In genomic region chr7:102642691-102643090, GRCh38 we compare ENCODE assay signal across 8 cellular contexts. TPM values are rescaled to one million over a fixed set of nuclear protein-coding genes. Genes with fewer than 3 reads are reported as not detected.
DNase-seq lines count a peak whose midpoint lies in the region; ATAC-seq, FAIRE-seq and TF ChIP-seq lines count a peak whose summit lies in the region.
"Not testable (repeated sequence)": the region's sequence is repeated elsewhere in the genome, so short reads cannot be mapped to it uniquely, and the experiment has no call there.

Gene UPK3BL1, minus strand, starts transcription at chr7:102642791. Its CDS starts 50 bp downstream, at chr7:102642741.

- TF ChIP-seq CTCF in SK-N-SH (IDR thresholded peaks at IDR 0.05); endothelial cell (IDR thresholded peaks at IDR 0.05; ENCODE audit: unreplicated experiment); vagina (IDR thresholded peaks at IDR 0.05): not testable (repeated sequence)

- H3K4me3 Mint-ChIP-seq in activated naive CD8-positive, alpha-beta T cell treated with anti-CD3 and anti-CD28 coated beads for 36 hours; endothelial cell (ENCODE audit: unreplicated experiment): not testable (repeated sequence)

- not testable (repeated sequence) for H3K9me3 ChIP-seq in SK-N-SH; small intestine (ENCODE audit: control insufficient read depth, low read depth); vagina

- not testable (repeated sequence) for H3K36me3 Mint-ChIP-seq in activated naive CD8-positive, alpha-beta T cell treated with anti-CD3 and anti-CD28 coated beads for 36 hours; endothelial cell (ENCODE audit: low read depth, unreplicated experiment)

- H3K9ac ChIP-seq in SK-N-SH: not testable (repeated sequence)

- H3F3A ChIP-seq in SK-N-SH (replicated peaks; ENCODE audit: insufficient read depth): not testable (repeated sequence)

- not testable (repeated sequence) for TF ChIP-seq RAD21 in SK-N-SH (IDR thresholded peaks at IDR 0.05; ENCODE audit: low read length)

- H3K27ac ChIP-seq in SK-N-SH (ENCODE audit: low read depth in 2 of 2, low read length in 1 of 2); small intestine (ENCODE audit: low read depth in 1 of 2, low read length in 1 of 2); vagina: not testable (repeated sequence)

- POLR2A ChIA-PET in SK-N-SH (lab: Yijun Ruan, JAX): not testable (repeated sequence)

- H2AFZ ChIP-seq in SK-N-SH (ENCODE audit: low read depth): not testable (repeated sequence)

- FAIRE-seq in small intestine (lab: Jason Lieb, UNC): not testable (repeated sequence)

- H3K4me2 ChIP-seq in SK-N-SH: not testable (repeated sequence)

- not testable (repeated sequence) for H3K36me3 ChIP-seq in SK-N-SH (replicated peaks in 1 of 2; ENCODE audit: control insufficient read depth in 1 of 2, insufficient read depth in 2 of 2, low read length in 1 of 2); small intestine (ENCODE audit: control insufficient read depth in 2 of 2, insufficient read depth in 2 of 2, low read length in 2 of 2); vagina

- not testable (repeated sequence) for H3K27me3 ChIP-seq in SK-N-SH (ENCODE audit: insufficient read depth); small intestine (ENCODE audit: control insufficient read depth in 2 of 2, insufficient read depth in 2 of 2, low read length in 2 of 2); vagina

- ATAC-seq in left ventricle myocardium superior: peak; percentile 57

- not testable (repeated sequence) for H3K9me2 ChIP-seq in SK-N-SH

- H3K79me2 ChIP-seq in SK-N-SH (ENCODE audit: insufficient read depth): not testable (repeated sequence)

- CTCF ChIA-PET in SK-N-SH (lab: Yijun Ruan, JAX): not testable (repeated sequence)

- DNase-seq in Daoy (ENCODE audit: low read depth); SK-N-SH; activated naive CD8-positive, alpha-beta T cell treated with anti-CD3 and anti-CD28 coated beads for 36 hours; endothelial cell (ENCODE audit: low spot score); left ventricle myocardium superior; myocyte (ENCODE audit: low read depth); small intestine; vagina (ENCODE audit: extremely low spot score in 2 of 2): not testable (repeated sequence)

- H4K20me1 ChIP-seq in SK-N-SH (ENCODE audit: insufficient read depth): not testable (repeated sequence)

- no CpG with 5 or more reads among the region's 9 CpGs for WGBS in SK-N-SH (ENCODE audit: low lambda C conversion rate)
- WGBS in small intestine, 3 donors: no CpG with 5 or more reads among the region's 9 CpGs

- H3K4me1 Mint-ChIP-seq in activated naive CD8-positive, alpha-beta T cell treated with anti-CD3 and anti-CD28 coated beads for 36 hours; endothelial cell (ENCODE audit: unreplicated experiment): not testable (repeated sequence)

- not testable (repeated sequence) for H3K4me1 ChIP-seq in SK-N-SH (ENCODE audit: control insufficient read depth in 1 of 2, insufficient read depth in 2 of 2, low read depth in 1 of 2, low read length in 1 of 2); small intestine (ENCODE audit: control insufficient read depth in 2 of 2, insufficient read depth in 1 of 2, low read depth in 1 of 2, low read length in 1 of 2); vagina

- not testable (repeated sequence) for H3K9me3 Mint-ChIP-seq in activated naive CD8-positive, alpha-beta T cell treated with anti-CD3 and anti-CD28 coated beads for 36 hours; endothelial cell (ENCODE audit: unreplicated experiment)

- H3K4me3 ChIP-seq in SK-N-SH (ENCODE audit: low read depth in 2 of 2, low read length in 1 of 2); small intestine (ENCODE audit: low read depth in 1 of 2, low read length in 2 of 2); vagina: not testable (repeated sequence)

- intact Hi-C loops in left ventricle myocardium superior (cut with micrococcal nuclease); vagina (cut with DNase I): not testable (repeated sequence)

- not testable (repeated sequence) for H3K27me3 Mint-ChIP-seq in activated naive CD8-positive, alpha-beta T cell treated with anti-CD3 and anti-CD28 coated beads for 36 hours; endothelial cell (ENCODE audit: unreplicated experiment)

- not testable (repeated sequence) for H3K27ac Mint-ChIP-seq in activated naive CD8-positive, alpha-beta T cell treated with anti-CD3 and anti-CD28 coated beads for 36 hours; endothelial cell (ENCODE audit: unreplicated experiment)

- TF ChIP-seq EP300 in SK-N-SH (IDR thresholded peaks at IDR 0.05; ENCODE audit: borderline replicate concordance in 1 of 2, low read depth in 1 of 2, low read length in 1 of 2): not testable (repeated sequence)

- not testable (repeated sequence) for TF ChIP-seq POLR2A in vagina (IDR thresholded peaks at IDR 0.05)

RNA-seq across cellular contexts. Expression of gene UPK3BL1, which starts in this region (rescaled TPM):
- total RNA-seq in Daoy (2014; rRNA removed; shearing (Covaris generic)): 19.8 and 20.9 TPM in 2 replicates
- polyA plus RNA-seq in SK-N-SH (2012; rRNA removed): 16.5 and 20.6 TPM in 2 replicates
- polyA plus RNA-seq in SK-N-SH (2012; cell fraction: cytosol; rRNA removed): 2.1 and 6.9 TPM in 2 replicates
- polyA plus RNA-seq in SK-N-SH (2012; cell fraction: nucleus; rRNA removed): 146 and 159 TPM in 2 replicates
- 10 to 100 TPM; 14.1 to 19.4 TPM for total RNA-seq in activated naive CD8-positive, alpha-beta T cell treated with anti-CD3 and anti-CD28 coated beads for 36 hours
- total RNA-seq in endothelial cell (ENCODE audit: unreplicated experiment): 17.4 TPM
- 13.0 TPM for total RNA-seq in left ventricle myocardium superior
- total RNA-seq in myocyte: 24.1 and 25.2 TPM in 2 replicates
- polyA plus RNA-seq in myocyte (2012): 53.2 TPM
- 10 to 100 TPM; 21.3 to 84.0 (median 76.7) TPM for polyA plus RNA-seq in small intestine
- total RNA-seq in vagina: 83.7 TPM
